Comparison of ENCODE assay signal across 14 cellular contexts in the genomic region with DNA sequence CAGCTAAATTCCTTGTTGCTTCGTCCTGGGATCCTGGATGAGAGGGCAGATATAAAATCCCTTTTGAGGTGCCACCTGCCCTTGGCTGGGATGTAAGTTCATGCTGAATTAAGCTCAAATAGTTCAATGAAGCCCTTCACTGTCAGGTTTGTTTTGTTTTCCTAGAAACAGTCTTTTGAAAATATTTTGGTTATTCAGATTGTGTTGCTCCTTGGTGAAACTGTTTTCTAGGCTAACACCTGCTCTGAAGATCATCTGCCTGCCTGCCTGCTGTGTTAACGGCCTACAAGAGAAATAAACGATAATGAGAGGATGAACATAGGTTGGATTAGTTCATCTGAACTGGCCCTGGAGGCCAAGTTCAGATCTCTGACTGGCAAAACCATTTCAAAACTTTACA.
"Had no signal": no experiment of that assay in that cellular context is flagged by ENCODE, and none has a peak within 500 bp of the region (broad histone marks: within the 10 kb centered on the region; RNA-seq: fewer than 3 reads in every experiment).

No MANE protein-coding gene starts in this region.

- ATAC-seq: heart right ventricle, left lobe of liver had no signal

- H3K27me3 ChIP-seq: ascending aorta, colonic mucosa, heart right ventricle, ovary, stomach had no signal

- H3K36me3 ChIP-seq: ascending aorta, colonic mucosa, ovary had no signal

- H3K9me3 ChIP-seq: ascending aorta, colonic mucosa, ovary had no signal

- H3K4me1 ChIP-seq: ascending aorta, colonic mucosa had no signal

- H3K4me3 Mint-ChIP-seq: activated T-cell treated with anti-CD3 and anti-CD28 coated beads, Interleukin-2, amount 50 U/mL, for 72 hours; neural crest cell had no signal

- H3K27ac ChIP-seq: ascending aorta, colonic mucosa, heart right ventricle, ovary, stomach had no signal

- DNase-seq: activated CD4-positive, alpha-beta T cell treated with anti-CD3 and anti-CD28 coated beads for 1 hour; activated CD4-positive, alpha-beta T cell treated with anti-CD3 and anti-CD28 coated beads, Interleukin-2, amount 50 U/mL, for 48 hours; activated T-cell treated with anti-CD3 and anti-CD28 coated beads, Interleukin-2, amount 50 U/mL, for 72 hours; colonic mucosa; heart right ventricle; islet precursor cell; ovary; stimulated activated CD4-positive, alpha-beta T cell treated with anti-CD3 and anti-CD28 coated beads, Interleukin-15, amount 100 ng/mL, for 24 hours; stimulated activated CD4-positive, alpha-beta T cell treated with anti-CD3 and anti-CD28 coated beads, Interleukin-4, amount 100 ng/mL, for 24 hours; stomach; T-helper 9 cell had no signal

- H3K4me3 ChIP-seq: ascending aorta, colonic mucosa, heart right ventricle, ovary, stomach had no signal
